16 cellular contexts compared by ENCODE assay signal in the genomic region with DNA sequence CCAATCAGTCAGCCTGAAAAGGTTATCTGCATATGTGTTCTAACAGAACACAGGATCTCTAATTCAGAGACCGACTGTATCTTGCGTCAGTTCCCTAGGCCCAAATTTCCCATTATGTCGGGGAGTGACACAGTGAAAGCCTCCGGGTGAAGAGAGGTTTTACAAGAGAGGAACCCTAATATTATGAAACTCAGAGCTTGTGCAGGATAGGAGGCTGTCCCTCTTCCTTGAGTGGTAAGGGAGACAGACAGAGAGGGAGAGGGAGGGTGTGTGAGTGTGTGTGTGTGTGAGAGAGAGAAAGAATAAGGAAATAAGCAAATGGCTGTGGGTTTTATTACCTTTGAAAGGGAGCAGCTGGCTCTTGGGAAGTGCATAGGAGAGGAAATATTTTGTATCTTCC. TPM values are rescaled to one million over a fixed set of nuclear protein-coding genes. Genes with fewer than 3 reads are reported as not detected.
DNase-seq lines count a peak whose midpoint lies in the region; ATAC-seq, FAIRE-seq and TF ChIP-seq lines count a peak whose summit lies in the region.
"Had no signal": no experiment of that assay in that cellular context is flagged by ENCODE, and none has a peak within 500 bp of the region (broad histone marks: within the 10 kb centered on the region; RNA-seq: fewer than 3 reads in every experiment).

No MANE protein-coding gene starts in this region.

- ATAC-seq in T-cell (replicated peaks in 1 of 4) (no peak), lower lobe of right lung (peak; percentile 13 to 42)

- H3K9me3 ChIP-seq in lower lobe of right lung (no peaks in the 10 kb centered on the region), stomach (no peaks in the 10 kb centered on the region), BE2C (peaks cover 2% of the 10 kb centered on the region; the same call in 1 of the 2 replicates)

- 82 to 96% (median 91%) methylated on average over 4 of the region's 4 CpGs for WGBS in stomach, 5 donors

- peak overlapping the region; percentile 67 for H3K4me3 ChIP-seq in lower lobe of right lung
- peak overlapping the region in 3 of 4 donors; percentile 57 to 63 (median 60) for H3K4me3 ChIP-seq in stomach
- no peak overlapping the region for H3K4me3 ChIP-seq in BE2C (ENCODE audit: low read depth, low read length)
- H3K4me3 ChIP-seq: hepatocyte had no signal

- H3K27me3 Mint-ChIP-seq in activated CD4-positive, alpha-beta T cell treated with anti-CD3 and anti-CD28 coated beads, Interleukin-2, amount 10 ng/mL, durations not matched to agents 7 days and 5 days: peaks cover 29% of the 10 kb centered on the region
- H3K27me3 Mint-ChIP-seq in T-cell: peaks cover 0 to 7% of the 10 kb centered on the region in 2 donors

- in situ Hi-C loops in GM13977 (cut with MboI; ENCODE audit: low pct_unique_long_range_greater_than_20kb, low sequenced_read_pairs, unreplicated experiment): loop anchor here (10.0 kb wide), 1 partner anchor 256 kb away; no protein-coding TSS in a partner anchor

- TF ChIP-seq POLR2A in stomach (IDR thresholded peaks at IDR 0.05): no peak
- TF ChIP-seq POLR2A in GM12891 (IDR thresholded peaks at IDR 0.05; ENCODE audit: low read depth, low read length): no peak

- H3K27ac ChIP-seq in lower lobe of right lung (peak overlapping the region; percentile 83), stomach (peak overlapping the region in 2 of 5 donors; percentile 70 to 86)
- H3K27ac ChIP-seq: hepatocyte had no signal

- H3K4me3 Mint-ChIP-seq in activated CD4-positive, alpha-beta T cell treated with anti-CD3 and anti-CD28 coated beads, Interleukin-2, amount 10 ng/mL, durations not matched to agents 7 days and 5 days: peak overlapping the region; percentile 7
- peak overlapping the region in 2 of 3 donors; percentile 61 to 88 for H3K4me3 Mint-ChIP-seq in T-cell
- H3K4me3 Mint-ChIP-seq: nephron had no signal

- intact Hi-C loops in lower lobe of right lung (cut with DNase I) (loop anchor here (10.0 kb wide), 1 partner anchor 66 kb away; the partner anchor contains the start of genes APBB3 and SLC35A4), stomach (cut with DNase I; ENCODE audit: low total_unique reads) (loop anchor here (5.0 kb wide), 1 partner anchor 64 kb away; no protein-coding TSS in a partner anchor)

- H3K36me3 ChIP-seq in lower lobe of right lung: no peaks in the 10 kb centered on the region
- H3K36me3 ChIP-seq in stomach: no peaks in the 10 kb centered on the region
- H3K36me3 ChIP-seq in BE2C: no peaks in the 10 kb centered on the region

- TF ChIP-seq EP300 in stomach (IDR thresholded peaks at IDR 0.05): no peak

- TF ChIP-seq CTCF in lower lobe of right lung (IDR thresholded peaks at IDR 0.05) (no peak), stomach (IDR thresholded peaks at IDR 0.05) (no peak), BE2C (IDR thresholded peaks at IDR 0.05; ENCODE audit: low read depth, low read length) (no peak), GM13977 (IDR thresholded peaks at IDR 0.05; ENCODE audit: extremely low read depth, insufficient read depth, missing control alignments) (no peak)

- FAIRE-seq in GM12891 (lab: Jason Lieb, UNC): no peak
- FAIRE-seq: endometrium had no signal

- H3K4me1 Mint-ChIP-seq in activated CD4-positive, alpha-beta T cell treated with anti-CD3 and anti-CD28 coated beads, Interleukin-2, amount 10 ng/mL, durations not matched to agents 7 days and 5 days: peaks cover 30% of the 10 kb centered on the region
- H3K4me1 Mint-ChIP-seq in T-cell: peaks cover 19 to 31% (median 23%) of the 10 kb centered on the region in 3 donors
- H3K4me1 Mint-ChIP-seq: nephron had no signal

- H3K27me3 ChIP-seq in lower lobe of right lung (ENCODE audit: low read depth) (no peaks in the 10 kb centered on the region), stomach (no peaks in the 10 kb centered on the region), BE2C (no peaks in the 10 kb centered on the region; the same call in 1 of the 2 replicates)
- H3K27me3 ChIP-seq: hepatocyte had no signal

- no peak overlapping the region for H3K27ac Mint-ChIP-seq in activated CD4-positive, alpha-beta T cell treated with anti-CD3 and anti-CD28 coated beads, Interleukin-2, amount 10 ng/mL, durations not matched to agents 7 days and 5 days
- H3K27ac Mint-ChIP-seq in T-cell: peak overlapping the region in 1 of 2 donors; percentile 21
- H3K27ac Mint-ChIP-seq: activated CD4-positive, alpha-beta T cell treated with anti-CD3 and anti-CD28 coated beads, Interleukin-2, amount 10 ng/mL, durations not matched to agents 24 days and 14 days; nephron had no signal

- DNase-seq in activated CD4-positive, alpha-beta T cell treated with anti-CD3 and anti-CD28 coated beads, Interleukin-2, amount 10 ng/mL, durations not matched to agents 7 days and 5 days: no peak
- no peak for DNase-seq in activated CD4-positive, alpha-beta T cell treated with anti-CD3 and anti-CD28 coated beads for 48 hours
- peak in 1 of 34 experiments; percentile 11 for DNase-seq in T-cell
- DNase-seq in lower lobe of right lung: no peak
- DNase-seq in stomach: no peak
- no peak for DNase-seq in BE2C
- no peak for DNase-seq in GM13977 (ENCODE audit: low spot score)
- DNase-seq in GM12891 (ENCODE audit: insufficient read length, low spot score): no peak
- DNase-seq: activated CD4-positive, alpha-beta T cell treated with anti-CD3 and anti-CD28 coated beads, Interleukin-2, amount 10 ng/mL, durations not matched to agents 24 days and 14 days; DND-41; NCI-H345; stimulated activated CD4-positive, alpha-beta T cell treated with anti-CD3 and anti-CD28 coated beads, Interleukin-2, amount 100 ng/mL, for 24 hours; stimulated activated naive CD4-positive, alpha-beta T cell treated with Interleukin-2 at 50 U/mL for 16 hours had no signal

- H3K36me3 Mint-ChIP-seq in activated CD4-positive, alpha-beta T cell treated with anti-CD3 and anti-CD28 coated beads, Interleukin-2, amount 10 ng/mL, durations not matched to agents 7 days and 5 days (ENCODE audit: low read depth): peaks cover 2% of the 10 kb centered on the region
- H3K36me3 Mint-ChIP-seq in T-cell: no peaks in the 10 kb centered on the region

- POLR2A ChIA-PET in activated CD4-positive, alpha-beta T cell treated with anti-CD3 and anti-CD28 coated beads, Interleukin-2, amount 10 ng/mL, durations not matched to agents 7 days and 5 days (lab: Charles Lee): no interaction called here
- POLR2A ChIA-PET in T-cell (lab: Charles Lee): interaction anchor here in 1 of 2 donors (0.5 kb wide), 1 partner anchor 247 kb away, joined by 3 read pairs; no protein-coding TSS in a partner anchor

- CTCF ChIA-PET in activated CD4-positive, alpha-beta T cell treated with anti-CD3 and anti-CD28 coated beads, Interleukin-2, amount 10 ng/mL, durations not matched to agents 7 days and 5 days (lab: Charles Lee): interaction anchor here (0.5 to 1.4 kb wide), 2 partner anchors 12 to 273 kb away, joined by 4 to 7 read pairs; no protein-coding TSS in a partner anchor
- CTCF ChIA-PET in T-cell (lab: Charles Lee): no interaction called here

- H3K9me3 Mint-ChIP-seq in activated CD4-positive, alpha-beta T cell treated with anti-CD3 and anti-CD28 coated beads, Interleukin-2, amount 10 ng/mL, durations not matched to agents 7 days and 5 days: peaks cover 2% of the 10 kb centered on the region
- peaks cover 0 to 4% (median 0%) of the 10 kb centered on the region in 3 donors for H3K9me3 Mint-ChIP-seq in T-cell
- H3K9me3 Mint-ChIP-seq: activated CD4-positive, alpha-beta T cell treated with anti-CD3 and anti-CD28 coated beads, Interleukin-2, amount 10 ng/mL, durations not matched to agents 24 days and 14 days had no signal

- H3K4me1 ChIP-seq in lower lobe of right lung (peaks cover 40% of the 10 kb centered on the region), stomach (peaks cover 7 to 38% (median 20%) of the 10 kb centered on the region in 4 donors), BE2C (peaks cover 5% of the 10 kb centered on the region; the same call in 1 of the 2 replicates)

RNA-seq across cellular contexts. Expression of gene CD14, which starts 1.9 kb away (rescaled TPM):
- under 1 TPM; 0.21 to 0.37 TPM for total RNA-seq in activated CD4-positive, alpha-beta T cell treated with anti-CD3 and anti-CD28 coated beads, Interleukin-2, amount 10 ng/mL, durations not matched to agents 7 days and 5 days
- total RNA-seq in T-cell (1 to 10 TPM in 4 of 5 donors, under 1 TPM in 1; 0.70 to 1.8 (median 1.3) TPM), lower lobe of right lung (165 TPM), stomach (10 to 100 TPM in 4 of 5 donors, 1 to 10 TPM in 1; 8.5 to 99.8 (median 23.9) TPM)
- polyA plus RNA-seq in stomach: 10 to 100 TPM; 17.0 to 45.6 (median 35.0) TPM
- polyA plus RNA-seq in BE2C (2012; ENCODE audit: insufficient read depth, insufficient read length, low read depth): 8.7 TPM
- polyA plus RNA-seq in GM12891 (2012; ENCODE audit: low read depth, missing spikeins): 0.15 TPM

RNA-seq across cellular contexts. Expression of gene TMCO6, which starts 8.2 kb away (rescaled TPM):
- total RNA-seq in activated CD4-positive, alpha-beta T cell treated with anti-CD3 and anti-CD28 coated beads, Interleukin-2, amount 10 ng/mL, durations not matched to agents 7 days and 5 days: 10 to 100 TPM; 33.5 to 38.8 TPM
- total RNA-seq in T-cell (10 to 100 TPM; 24.9 to 56.8 (median 52.2) TPM), lower lobe of right lung (12.3 TPM), stomach (10 to 100 TPM in 2 of 5 donors, 1 to 10 TPM in 3; 4.0 to 40.8 (median 7.0) TPM)
- 10 to 100 TPM in 1 of 3 donors, 1 to 10 TPM in 2; 6.8 to 15.5 (median 7.9) TPM for polyA plus RNA-seq in stomach
- polyA plus RNA-seq in BE2C (2012; ENCODE audit: insufficient read depth, insufficient read length, low read depth): 28.6 TPM
- polyA plus RNA-seq in GM12891 (2012; ENCODE audit: low read depth, missing spikeins): 11.1 TPM

RNA-seq across cellular contexts. Expression of gene NDUFA2, which starts 16.4 kb away (rescaled TPM):
- total RNA-seq in activated CD4-positive, alpha-beta T cell treated with anti-CD3 and anti-CD28 coated beads, Interleukin-2, amount 10 ng/mL, durations not matched to agents 7 days and 5 days: 10 to 100 TPM; 76.3 to 79.9 TPM
- total RNA-seq in T-cell (10 to 100 TPM; 36.6 to 48.8 (median 45.4) TPM), lower lobe of right lung (53.3 TPM), stomach (100 to 1,000 TPM in 1 of 5 donors, 10 to 100 TPM in 4; 28.6 to 171 (median 42.3) TPM)
- 100 to 1,000 TPM; 266 to 271 (median 271) TPM for polyA plus RNA-seq in stomach
- 475 TPM for polyA plus RNA-seq in BE2C (2012; ENCODE audit: insufficient read depth, insufficient read length, low read depth)
- 200 TPM for polyA plus RNA-seq in GM12891 (2012; ENCODE audit: low read depth, missing spikeins)

RNA-seq across cellular contexts. Expression of gene IK, which starts 16.6 kb away (rescaled TPM):
- total RNA-seq in activated CD4-positive, alpha-beta T cell treated with anti-CD3 and anti-CD28 coated beads, Interleukin-2, amount 10 ng/mL, durations not matched to agents 7 days and 5 days: 100 to 1,000 TPM; 121 to 161 TPM
- 100 to 1,000 TPM; 139 to 166 (median 152) TPM for total RNA-seq in T-cell
- total RNA-seq in lower lobe of right lung: 78.5 TPM
- 100 to 1,000 TPM in 1 of 5 donors, 10 to 100 TPM in 4; 69.4 to 155 (median 73.3) TPM for total RNA-seq in stomach
- polyA plus RNA-seq in stomach: 10 to 100 TPM; 53.1 to 68.7 (median 61.4) TPM
- polyA plus RNA-seq in BE2C (2012; ENCODE audit: insufficient read depth, insufficient read length, low read depth): 335 TPM
- 99.2 TPM for polyA plus RNA-seq in GM12891 (2012; ENCODE audit: low read depth, missing spikeins)

RNA-seq across cellular contexts. Expression of gene WDR55, which starts 33.6 kb away (rescaled TPM):
- total RNA-seq in activated CD4-positive, alpha-beta T cell treated with anti-CD3 and anti-CD28 coated beads, Interleukin-2, amount 10 ng/mL, durations not matched to agents 7 days and 5 days: 10 to 100 TPM; 33.7 to 37.1 TPM
- 10 to 100 TPM; 36.6 to 50.9 (median 42.9) TPM for total RNA-seq in T-cell
- 22.4 TPM for total RNA-seq in lower lobe of right lung
- 10 to 100 TPM; 20.7 to 51.0 (median 31.0) TPM for total RNA-seq in stomach
- 10 to 100 TPM; 13.8 to 19.6 (median 17.8) TPM for polyA plus RNA-seq in stomach
- polyA plus RNA-seq in BE2C (2012; ENCODE audit: insufficient read depth, insufficient read length, low read depth): 41.5 TPM
- 14.2 TPM for polyA plus RNA-seq in GM12891 (2012; ENCODE audit: low read depth, missing spikeins)

Comparison
In these comparisons a context has a peak if more than half of its experiments do, and no peak if none do; other contexts are left out.
1. ATAC-seq: peak in lower lobe of right lung (2 of 2); none in T-cell (0 of 4).